In genomic region chr17:79840204-79840988, GRCh38 we compare ENCODE assay signal across 8 cellular contexts. TPM values are rescaled to one million over a fixed set of nuclear protein-coding genes. Genes with fewer than 3 reads are reported as not detected.
DNase-seq lines count a peak whose midpoint lies in the region; ATAC-seq and TF ChIP-seq lines count a peak whose summit lies in the region.

No MANE protein-coding gene starts in this region.

- ATAC-seq in WTC11: no peak
- ATAC-seq in HG03469 (IDR thresholded peaks at IDR 0.05; ENCODE audit: unreplicated experiment): no peak
- ATAC-seq in GM21515 (IDR thresholded peaks at IDR 0.05; ENCODE audit: unreplicated experiment): no peak

- H3K36me3 Mint-ChIP-seq in activated CD4-positive, alpha-beta T cell treated with anti-CD3 and anti-CD28 coated beads, Interleukin-2, amount 10 ng/mL, durations not matched to agents 24 days and 14 days (ENCODE audit: low read depth): peaks cover 5% of the 10 kb centered on the region
- no peaks in the 10 kb centered on the region for H3K36me3 Mint-ChIP-seq in WTC11

- CTCF ChIA-PET in WTC11 (lab: Charles Lee): interaction anchor here (0.5 to 9.0 kb wide), 35 partner anchors 8 to 1482 kb away, joined by 3 to 221 read pairs (median 8); partner anchors contain the start of genes CBX8 and GAA

- peaks cover 33% of the 10 kb centered on the region for H3K27me3 Mint-ChIP-seq in activated CD4-positive, alpha-beta T cell treated with anti-CD3 and anti-CD28 coated beads, Interleukin-2, amount 10 ng/mL, durations not matched to agents 24 days and 14 days
- H3K27me3 Mint-ChIP-seq in WTC11 (ENCODE audit: low read depth): peaks cover 89% of the 10 kb centered on the region

- H3K27ac Mint-ChIP-seq in activated CD4-positive, alpha-beta T cell treated with anti-CD3 and anti-CD28 coated beads, Interleukin-2, amount 10 ng/mL, durations not matched to agents 24 days and 14 days: peak overlapping the region; percentile 53
- H3K27ac Mint-ChIP-seq in WTC11: no peak overlapping the region

- H3K27me3 ChIP-seq in neutrophil: peaks cover 59% of the 10 kb centered on the region

- intact Hi-C loops in activated CD4-positive, alpha-beta T cell treated with anti-CD3 and anti-CD28 coated beads, Interleukin-2, amount 10 ng/mL, durations not matched to agents 24 days and 14 days (cut with micrococcal nuclease): loop anchor here (1.0 to 5.0 kb wide), 2 partner anchors 30 to 152 kb away; no protein-coding TSS in a partner anchor

- peaks cover 74 to 81% of the 10 kb centered on the region in 2 experiments for H3K4me1 ChIP-seq in neutrophil (ENCODE audit: control insufficient read depth in 1 of 2, insufficient read depth in 1 of 2, low read depth in 1 of 2, low read length in 1 of 2)

- peak; percentile 79 for DNase-seq in activated CD4-positive, alpha-beta T cell treated with anti-CD3 and anti-CD28 coated beads, Interleukin-2, amount 10 ng/mL, durations not matched to agents 24 days and 14 days
- DNase-seq in activated CD4-positive, alpha-beta T cell treated with anti-CD3 and anti-CD28 coated beads, Interleukin-2, amount 50 U/mL, for 1 hour: no peak
- peak; percentile 63 for DNase-seq in WTC11 (ENCODE audit: low spot score)
- peak; percentile 36 for DNase-seq in fibroblast of gingiva (ENCODE audit: low read depth)
- DNase-seq in NK-92 treated with Interleukin-12 subunit alpha and Interleukin-12 subunit beta, amount 100 ng/mL, for 24 hours (lab: John Stamatoyannopoulos, UW): no peak

- no peaks in the 10 kb centered on the region for H3K9me3 Mint-ChIP-seq in activated CD4-positive, alpha-beta T cell treated with anti-CD3 and anti-CD28 coated beads, Interleukin-2, amount 10 ng/mL, durations not matched to agents 24 days and 14 days
- no peaks in the 10 kb centered on the region for H3K9me3 Mint-ChIP-seq in WTC11

- POLR2A ChIA-PET in WTC11 (lab: Charles Lee): interaction anchor here (0.8 to 2.6 kb wide), 9 partner anchors 20 to 153 kb away, joined by 3 to 11 read pairs (median 4); partner anchors contain the start of gene CBX8

- peaks cover 14% of the 10 kb centered on the region for H3K36me3 ChIP-seq in neutrophil

- H3K4me1 Mint-ChIP-seq in activated CD4-positive, alpha-beta T cell treated with anti-CD3 and anti-CD28 coated beads, Interleukin-2, amount 10 ng/mL, durations not matched to agents 24 days and 14 days: peaks cover 23% of the 10 kb centered on the region
- peaks cover 27% of the 10 kb centered on the region for H3K4me1 Mint-ChIP-seq in WTC11

- TF ChIP-seq CTCF in WTC11 (IDR thresholded peaks at IDR 0.05): no peak
- peak; percentile 54 for TF ChIP-seq CTCF in neutrophil (IDR thresholded peaks at IDR 0.05)

- H3K4me3 Mint-ChIP-seq in activated CD4-positive, alpha-beta T cell treated with anti-CD3 and anti-CD28 coated beads, Interleukin-2, amount 10 ng/mL, durations not matched to agents 24 days and 14 days: peak overlapping the region; percentile 97
- peak overlapping the region; percentile 44 for H3K4me3 Mint-ChIP-seq in WTC11

- H3K9me3 ChIP-seq in neutrophil: no peaks in the 10 kb centered on the region

- peak overlapping the region; percentile 95 for H3K27ac ChIP-seq in neutrophil

- H3K4me3 ChIP-seq in neutrophil (ENCODE audit: low read depth in 1 of 2, low read length in 1 of 2): peak overlapping the region; percentile 75 to 97

TF ChIP-seq in WTC11, 78 proteins besides CTCF, POLR2A, EP300 and RAD21 (continues in another document):
- no peak for TF ChIP-seq SMAD4 (CRISPR knock-in tag; IDR thresholded peaks at IDR 0.05)
- TF ChIP-seq FOXP1 (CRISPR knock-in tag; IDR thresholded peaks at IDR 0.05; ENCODE audit: borderline replicate concordance): no peak
- no peak for TF ChIP-seq ZNF317 (CRISPR knock-in tag; IDR thresholded peaks at IDR 0.05; ENCODE audit: borderline replicate concordance, low read depth)
- TF ChIP-seq, protein P1, sequence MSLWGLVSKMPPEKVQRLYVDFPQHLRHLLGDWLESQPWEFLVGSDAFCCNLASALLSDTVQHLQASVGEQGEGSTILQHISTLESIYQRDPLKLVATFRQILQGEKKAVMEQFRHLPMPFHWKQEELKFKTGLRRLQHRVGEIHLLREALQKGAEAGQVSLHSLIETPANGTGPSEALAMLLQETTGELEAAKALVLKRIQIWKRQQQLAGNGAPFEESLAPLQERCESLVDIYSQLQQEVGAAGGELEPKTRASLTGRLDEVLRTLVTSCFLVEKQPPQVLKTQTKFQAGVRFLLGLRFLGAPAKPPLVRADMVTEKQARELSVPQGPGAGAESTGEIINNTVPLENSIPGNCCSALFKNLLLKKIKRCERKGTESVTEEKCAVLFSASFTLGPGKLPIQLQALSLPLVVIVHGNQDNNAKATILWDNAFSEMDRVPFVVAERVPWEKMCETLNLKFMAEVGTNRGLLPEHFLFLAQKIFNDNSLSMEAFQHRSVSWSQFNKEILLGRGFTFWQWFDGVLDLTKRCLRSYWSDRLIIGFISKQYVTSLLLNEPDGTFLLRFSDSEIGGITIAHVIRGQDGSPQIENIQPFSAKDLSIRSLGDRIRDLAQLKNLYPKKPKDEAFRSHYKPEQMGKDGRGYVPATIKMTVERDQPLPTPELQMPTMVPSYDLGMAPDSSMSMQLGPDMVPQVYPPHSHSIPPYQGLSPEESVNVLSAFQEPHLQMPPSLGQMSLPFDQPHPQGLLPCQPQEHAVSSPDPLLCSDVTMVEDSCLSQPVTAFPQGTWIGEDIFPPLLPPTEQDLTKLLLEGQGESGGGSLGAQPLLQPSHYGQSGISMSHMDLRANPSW (CRISPR knock-in tag; conservative IDR thresholded peaks at IDR 0.05; ENCODE audit: low read depth): no peak
- TF ChIP-seq, protein P2, sequence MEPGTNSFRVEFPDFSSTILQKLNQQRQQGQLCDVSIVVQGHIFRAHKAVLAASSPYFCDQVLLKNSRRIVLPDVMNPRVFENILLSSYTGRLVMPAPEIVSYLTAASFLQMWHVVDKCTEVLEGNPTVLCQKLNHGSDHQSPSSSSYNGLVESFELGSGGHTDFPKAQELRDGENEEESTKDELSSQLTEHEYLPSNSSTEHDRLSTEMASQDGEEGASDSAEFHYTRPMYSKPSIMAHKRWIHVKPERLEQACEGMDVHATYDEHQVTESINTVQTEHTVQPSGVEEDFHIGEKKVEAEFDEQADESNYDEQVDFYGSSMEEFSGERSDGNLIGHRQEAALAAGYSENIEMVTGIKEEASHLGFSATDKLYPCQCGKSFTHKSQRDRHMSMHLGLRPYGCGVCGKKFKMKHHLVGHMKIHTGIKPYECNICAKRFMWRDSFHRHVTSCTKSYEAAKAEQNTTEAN (CRISPR knock-in tag; IDR thresholded peaks at IDR 0.05): no peak; the same call in 1 of the 2 replicates
- no peak for TF ChIP-seq NR2C2 (CRISPR knock-in tag; IDR thresholded peaks at IDR 0.05)
- no peak for TF ChIP-seq ZSCAN18 (CRISPR knock-in tag; IDR thresholded peaks at IDR 0.05)
- no peak for TF ChIP-seq KAT7 (CRISPR knock-in tag; IDR thresholded peaks at IDR 0.05; ENCODE audit: borderline replicate concordance)
- peak; percentile 46; the same call in 1 of the 2 replicates for TF ChIP-seq HMGXB4 (CRISPR knock-in tag; IDR thresholded peaks at IDR 0.05)
- no peak for TF ChIP-seq GABPB1 (CRISPR knock-in tag; IDR thresholded peaks at IDR 0.05)
- TF ChIP-seq CREB1 (CRISPR knock-in tag; IDR thresholded peaks at IDR 0.05): no peak
- TF ChIP-seq, protein P3, sequence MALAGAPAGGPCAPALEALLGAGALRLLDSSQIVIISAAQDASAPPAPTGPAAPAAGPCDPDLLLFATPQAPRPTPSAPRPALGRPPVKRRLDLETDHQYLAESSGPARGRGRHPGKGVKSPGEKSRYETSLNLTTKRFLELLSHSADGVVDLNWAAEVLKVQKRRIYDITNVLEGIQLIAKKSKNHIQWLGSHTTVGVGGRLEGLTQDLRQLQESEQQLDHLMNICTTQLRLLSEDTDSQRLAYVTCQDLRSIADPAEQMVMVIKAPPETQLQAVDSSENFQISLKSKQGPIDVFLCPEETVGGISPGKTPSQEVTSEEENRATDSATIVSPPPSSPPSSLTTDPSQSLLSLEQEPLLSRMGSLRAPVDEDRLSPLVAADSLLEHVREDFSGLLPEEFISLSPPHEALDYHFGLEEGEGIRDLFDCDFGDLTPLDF (CRISPR knock-in tag; IDR thresholded peaks at IDR 0.05): no peak
- peak; percentile 74 for TF ChIP-seq ETV6 (CRISPR knock-in tag; IDR thresholded peaks at IDR 0.05)

RNA-seq across cellular contexts. Expression of gene CBX4, which starts 1.2 kb away (rescaled TPM):
- total RNA-seq in activated CD4-positive, alpha-beta T cell treated with anti-CD3 and anti-CD28 coated beads, Interleukin-2, amount 10 ng/mL, durations not matched to agents 24 days and 14 days: 18.5 and 19.4 TPM in 2 replicates
- total RNA-seq in WTC11 (2021): 3.2 to 3.9 TPM (median 3.3 TPM) in 3 replicates

RNA-seq across cellular contexts. Expression of gene CBX8, which starts 43.5 kb away (rescaled TPM):
- total RNA-seq in activated CD4-positive, alpha-beta T cell treated with anti-CD3 and anti-CD28 coated beads, Interleukin-2, amount 10 ng/mL, durations not matched to agents 24 days and 14 days: 9.4 TPM in 2 replicates
- 1.8 to 2.1 TPM (median 2.0 TPM) in 3 replicates for total RNA-seq in WTC11 (2021)

Comparison
In these comparisons a context has a peak if more than half of its experiments do, and no peak if none do; other contexts are left out.
1. DNase-seq: peak in activated CD4-positive, alpha-beta T cell treated with anti-CD3 and anti-CD28 coated beads, Interleukin-2, amount 10 ng/mL, durations not matched to agents 24 days and 14 days (single experiment), WTC11 (single experiment) and fibroblast of gingiva (single experiment); none in activated CD4-positive, alpha-beta T cell treated with anti-CD3 and anti-CD28 coated beads, Interleukin-2, amount 50 U/mL, for 1 hour (single experiment) and NK-92 treated with Interleukin-12 subunit alpha and Interleukin-12 subunit beta, amount 100 ng/mL, for 24 hours (single experiment).